In genomic region chr2:135876066-135876711, GRCh38 we compare ENCODE assay signal across 8 cellular contexts. TPM values are rescaled to one million over a fixed set of nuclear protein-coding genes. Genes with fewer than 3 reads are reported as not detected.
A peak's percentile ranks its signal among the peaks of the same experiment; 100 is the strongest.
DNase-seq lines count a peak whose midpoint lies in the region; ATAC-seq and TF ChIP-seq lines count a peak whose summit lies in the region.

Gene MCM6 (minus strand): TSS chr2:135876443. CDS start chr2:135876365, 78 bp downstream.

- ATAC-seq in activated T-helper 17 cell treated with anti-CD3 and anti-CD28 coated beads, Interleukin-2, amount 50 U/mL, for 72 hours (replicated peaks), result peak; percentile 84
- ATAC-seq in natural killer cell treated with Interleukin-12 subunit alpha and Interleukin-12 subunit beta and Interleukin-15 and Interleukin-18, amount 100 ng/mL, for 72 hours, result peak; percentile 94 to 99
- peak; percentile 86 for ATAC-seq in stimulated activated naive CD8-positive, alpha-beta T cell treated with anti-CD3 and anti-CD28 coated beads, Interleukin-15, Interleukin-2, amounts not matched to agents 100 U/mL and 50 U/mL, for 24 hours

- peaks cover 55% of the 10 kb centered on the region for H3K36me3 Mint-ChIP-seq in activated T-helper 17 cell treated with anti-CD3 and anti-CD28 coated beads, Interleukin-2, amount 50 U/mL, for 72 hours (ENCODE audit: low read depth)
- H3K36me3 Mint-ChIP-seq in natural killer cell treated with Interleukin-12 subunit alpha and Interleukin-12 subunit beta and Interleukin-15 and Interleukin-18, amount 100 ng/mL, for 72 hours, result peaks cover 22% of the 10 kb centered on the region

- no peaks in the 10 kb centered on the region for H3K9me3 Mint-ChIP-seq in activated T-helper 17 cell treated with anti-CD3 and anti-CD28 coated beads, Interleukin-2, amount 50 U/mL, for 72 hours
- no peaks in the 10 kb centered on the region for H3K9me3 Mint-ChIP-seq in natural killer cell treated with Interleukin-12 subunit alpha and Interleukin-12 subunit beta and Interleukin-15 and Interleukin-18, amount 100 ng/mL, for 72 hours

- CTCF ChIA-PET in RWPE1 (lab: Yijun Ruan, JAX), result interaction anchor here (0.5 kb wide), 1 partner anchor 1819 kb away, joined by 3 read pairs; no protein-coding TSS in a partner anchor

- H3K27ac Mint-ChIP-seq in activated T-helper 17 cell treated with anti-CD3 and anti-CD28 coated beads, Interleukin-2, amount 50 U/mL, for 72 hours, result peak within 1 kb of the TSS; percentile 93
- H3K27ac Mint-ChIP-seq in natural killer cell treated with Interleukin-12 subunit alpha and Interleukin-12 subunit beta and Interleukin-15 and Interleukin-18, amount 100 ng/mL, for 72 hours, result peak within 1 kb of the TSS; percentile 82 to 95

- no peaks in the 10 kb centered on the region for H3K27me3 Mint-ChIP-seq in activated T-helper 17 cell treated with anti-CD3 and anti-CD28 coated beads, Interleukin-2, amount 50 U/mL, for 72 hours
- H3K27me3 Mint-ChIP-seq in natural killer cell treated with Interleukin-12 subunit alpha and Interleukin-12 subunit beta and Interleukin-15 and Interleukin-18, amount 100 ng/mL, for 72 hours, result no peaks in the 10 kb centered on the region

- TF ChIP-seq CTCF in LNCaP clone FGC (IDR thresholded peaks at IDR 0.05; ENCODE audit: control insufficient read depth, extremely low read depth, insufficient read depth), result no peak
- TF ChIP-seq CTCF in RWPE1 (conservative IDR thresholded peaks at IDR 0.05; ENCODE audit: low read depth), result no peak
- no peak for TF ChIP-seq CTCF in fibroblast of pulmonary artery (IDR thresholded peaks at IDR 0.05; ENCODE audit: low read length, missing control alignments)

- H3K4me3 ChIP-seq in LNCaP clone FGC (ENCODE audit: low read depth, low read length), result peak within 1 kb of the TSS; percentile 69
- H3K4me3 ChIP-seq in fibroblast of pulmonary artery (replicated peaks; ENCODE audit: low read depth, low read length), result peak within 1 kb of the TSS; percentile 74

- POLR2A ChIA-PET in RWPE1 (lab: Yijun Ruan, JAX; ENCODE audit: low non-redundant PET), result no interaction called here

- DNase-seq in EH (ENCODE audit: low read depth), result peak; percentile 99
- peak; percentile 88 for DNase-seq in GOT3 (lab: John Stamatoyannopoulos, UW)
- DNase-seq in LNCaP clone FGC (ENCODE audit: low read depth), result peak; percentile 94
- DNase-seq in RWPE1 (ENCODE audit: low spot score), result peak; percentile 98
- DNase-seq in fibroblast of pulmonary artery (ENCODE audit: low read depth), result peak; percentile 99
- DNase-seq in natural killer cell treated with Interleukin-12 subunit alpha and Interleukin-12 subunit beta and Interleukin-15 and Interleukin-18, amount 100 ng/mL, for 72 hours (ENCODE audit: low spot score), result peak; percentile 99
- DNase-seq in stimulated activated naive CD8-positive, alpha-beta T cell treated with anti-CD3 and anti-CD28 coated beads, Interleukin-15, Interleukin-2, amounts not matched to agents 100 U/mL and 50 U/mL, for 24 hours, result peak; percentile 99

- H3K4me1 Mint-ChIP-seq in activated T-helper 17 cell treated with anti-CD3 and anti-CD28 coated beads, Interleukin-2, amount 50 U/mL, for 72 hours, result peaks cover 31% of the 10 kb centered on the region
- H3K4me1 Mint-ChIP-seq in natural killer cell treated with Interleukin-12 subunit alpha and Interleukin-12 subunit beta and Interleukin-15 and Interleukin-18, amount 100 ng/mL, for 72 hours (ENCODE audit: low read depth in 2 of 2), result peaks cover 38 to 43% of the 10 kb centered on the region in 2 donors

- peak within 1 kb of the TSS; percentile 89 for H3K27ac ChIP-seq in RWPE1

- peak within 1 kb of the TSS; percentile 82 for H3K4me3 Mint-ChIP-seq in activated T-helper 17 cell treated with anti-CD3 and anti-CD28 coated beads, Interleukin-2, amount 50 U/mL, for 72 hours
- H3K4me3 Mint-ChIP-seq in natural killer cell treated with Interleukin-12 subunit alpha and Interleukin-12 subunit beta and Interleukin-15 and Interleukin-18, amount 100 ng/mL, for 72 hours, result peak within 1 kb of the TSS; percentile 91

RNA-seq across cellular contexts. Expression of gene MCM6, which starts in this region (rescaled TPM):
- total RNA-seq in activated T-helper 17 cell treated with anti-CD3 and anti-CD28 coated beads, Interleukin-2, amount 50 U/mL, for 72 hours, result 100 to 1,000 TPM; 163 to 245 TPM
- total RNA-seq in natural killer cell treated with Interleukin-12 subunit alpha and Interleukin-12 subunit beta and Interleukin-15 and Interleukin-18, amount 100 ng/mL, for 72 hours, result 100 to 1,000 TPM in 1 of 2 donors, 10 to 100 TPM in 1; 75.3 to 129 TPM

Comparison
In these comparisons a context has a peak if more than half of its experiments do, and no peak if none do; other contexts are left out.
1. Peak in every context shown above with its lines: DNase-seq, ATAC-seq, H3K4me3 ChIP-seq and H3K27ac ChIP-seq.